ENCODE assay signal across 9 cellular contexts in genomic region chr12:57126561-57126960, GRCh38. TPM values are rescaled to one million over a fixed set of nuclear protein-coding genes. Genes with fewer than 3 reads are reported as not detected.
A peak's percentile ranks its signal among the peaks of the same experiment; 100 is the strongest.
DNase-seq lines count a peak whose midpoint lies in the region; ATAC-seq and TF ChIP-seq lines count a peak whose summit lies in the region.
"Had no signal": no experiment of that assay in that cellular context is flagged by ENCODE, and none has a peak within 500 bp of the region (broad histone marks: within the 10 kb centered on the region; RNA-seq: fewer than 3 reads in every experiment).

No MANE protein-coding gene starts in this region.

- TF ChIP-seq POLR2A in adrenal gland (IDR thresholded peaks at IDR 0.05) (no peak), thyroid gland (IDR thresholded peaks at IDR 0.05) (no peak)

- ATAC-seq in activated T-cell treated with anti-CD3 and anti-CD28 coated beads, Interleukin-2, amount 50 U/mL, for 72 hours (replicated peaks in 1 of 2), result no peak
- ATAC-seq in lower lobe of right lung (no peak), GM18907 (IDR thresholded peaks at IDR 0.05; ENCODE audit: unreplicated experiment) (no peak)

- H3K4me1 ChIP-seq in adrenal gland (replicated peaks in 1 of 2), result peaks cover 4 to 26% of the 10 kb centered on the region in 2 donors
- peaks cover 30% of the 10 kb centered on the region for H3K4me1 ChIP-seq in lower lobe of right lung
- H3K4me1 ChIP-seq in thyroid gland, result peaks cover 14 to 21% of the 10 kb centered on the region in 2 donors

- H3K27ac Mint-ChIP-seq in activated T-cell treated with anti-CD3 and anti-CD28 coated beads, Interleukin-2, amount 50 U/mL, for 72 hours, result no peak overlapping the region
- H3K27ac Mint-ChIP-seq in activated T-cell treated with anti-CD3 and anti-CD28 coated beads, Interleukin-2, amount 50 U/mL, for 24 hours, result no peak overlapping the region

- TF ChIP-seq CTCF in adrenal gland (IDR thresholded peaks at IDR 0.05) (no peak), lower lobe of right lung (IDR thresholded peaks at IDR 0.05) (no peak), thyroid gland (IDR thresholded peaks at IDR 0.05) (no peak)

- no peaks in the 10 kb centered on the region for H3K27me3 ChIP-seq in adrenal gland
- H3K27me3 ChIP-seq in lower lobe of right lung (ENCODE audit: low read depth), result no peaks in the 10 kb centered on the region
- no peaks in the 10 kb centered on the region for H3K27me3 ChIP-seq in thyroid gland

- H3K36me3 ChIP-seq in adrenal gland (replicated peaks in 1 of 2), result no peaks in the 10 kb centered on the region
- no peaks in the 10 kb centered on the region for H3K36me3 ChIP-seq in lower lobe of right lung
- H3K36me3 ChIP-seq in thyroid gland, result no peaks in the 10 kb centered on the region

- H3K4me3 Mint-ChIP-seq in activated T-cell treated with anti-CD3 and anti-CD28 coated beads, Interleukin-2, amount 50 U/mL, for 72 hours, result peak overlapping the region; percentile 87 to 93
- no peak overlapping the region for H3K4me3 Mint-ChIP-seq in activated T-cell treated with anti-CD3 and anti-CD28 coated beads, Interleukin-2, amount 50 U/mL, for 24 hours

- H3K9me3 ChIP-seq in adrenal gland (replicated peaks in 1 of 3) (no peaks in the 10 kb centered on the region), lower lobe of right lung (no peaks in the 10 kb centered on the region), thyroid gland (no peaks in the 10 kb centered on the region)

- H3K9me3 Mint-ChIP-seq in activated T-cell treated with anti-CD3 and anti-CD28 coated beads, Interleukin-2, amount 50 U/mL, for 72 hours, result peaks cover 6 to 10% of the 10 kb centered on the region in 2 donors
- no peaks in the 10 kb centered on the region for H3K9me3 Mint-ChIP-seq in activated T-cell treated with anti-CD3 and anti-CD28 coated beads, Interleukin-2, amount 50 U/mL, for 24 hours

- peaks cover 5 to 8% of the 10 kb centered on the region in 2 donors for H3K36me3 Mint-ChIP-seq in activated T-cell treated with anti-CD3 and anti-CD28 coated beads, Interleukin-2, amount 50 U/mL, for 72 hours (ENCODE audit: insufficient read depth in 2 of 2)
- no peaks in the 10 kb centered on the region for H3K36me3 Mint-ChIP-seq in activated T-cell treated with anti-CD3 and anti-CD28 coated beads, Interleukin-2, amount 50 U/mL, for 24 hours (ENCODE audit: low read depth)

- H3K27ac ChIP-seq in adrenal gland (peak overlapping the region; percentile 37 to 97 (median 94)), lower lobe of right lung (peak overlapping the region; percentile 92), thyroid gland (peak overlapping the region; percentile 88 to 98 (median 98))

- H3K4me1 Mint-ChIP-seq in activated T-cell treated with anti-CD3 and anti-CD28 coated beads, Interleukin-2, amount 50 U/mL, for 72 hours (ENCODE audit: low read depth), result peaks cover 20% of the 10 kb centered on the region
- peaks cover 25% of the 10 kb centered on the region for H3K4me1 Mint-ChIP-seq in activated T-cell treated with anti-CD3 and anti-CD28 coated beads, Interleukin-2, amount 50 U/mL, for 24 hours (ENCODE audit: low read depth)

- H3K4me3 ChIP-seq in adrenal gland (no peak overlapping the region), lower lobe of right lung (peak overlapping the region; percentile 95), thyroid gland (replicated peaks in 1 of 3) (peak overlapping the region in 1 of 3 donors; percentile 45)

- peaks cover 9% of the 10 kb centered on the region for H3K27me3 Mint-ChIP-seq in activated T-cell treated with anti-CD3 and anti-CD28 coated beads, Interleukin-2, amount 50 U/mL, for 72 hours (ENCODE audit: low read depth)
- H3K27me3 Mint-ChIP-seq in activated T-cell treated with anti-CD3 and anti-CD28 coated beads, Interleukin-2, amount 50 U/mL, for 24 hours, result peaks cover 8% of the 10 kb centered on the region

- DNase-seq in activated T-cell treated with anti-CD3 and anti-CD28 coated beads, Interleukin-2, amount 50 U/mL, for 72 hours, result no peak
- DNase-seq in activated T-cell treated with anti-CD3 and anti-CD28 coated beads, Interleukin-2, amount 50 U/mL, for 24 hours, result no peak
- DNase-seq in adrenal gland (no peak), lower lobe of right lung (no peak), thyroid gland (no peak), GM03348 (ENCODE audit: low spot score) (no peak)
- DNase-seq in central memory CD4-positive, alpha-beta T cell, result no peak

- intact Hi-C loops in adrenal gland (cut with DNase I) (no loop called here), lower lobe of right lung (cut with DNase I) (loop anchor here (10.0 kb wide), 1 partner anchor 48 kb away; no protein-coding TSS in a partner anchor), thyroid gland (cut with DNase I) (no loop called here)

- WGBS in adrenal gland, 4 donors, result 44 to 56% (median 51%) methylated on average over 7 of the region's 7 CpGs
- 47 to 63% methylated on average over 7 of the region's 7 CpGs for WGBS in thyroid gland, 2 donors

RNA-seq across cellular contexts. Expression of gene LRP1, which starts 1.7 kb away (rescaled TPM):
- 1 to 10 TPM; 3.2 to 4.8 TPM for total RNA-seq in activated T-cell treated with anti-CD3 and anti-CD28 coated beads, Interleukin-2, amount 50 U/mL, for 72 hours
- total RNA-seq in adrenal gland, result 100 to 1,000 TPM; 126 to 307 (median 179) TPM
- 10 to 100 TPM; 21.2 to 81.0 (median 59.2) TPM for polyA plus RNA-seq in adrenal gland
- total RNA-seq in lower lobe of right lung, result 404 TPM
- total RNA-seq in thyroid gland, result 100 to 1,000 TPM in 3 of 4 donors, 10 to 100 TPM in 1; 98.5 to 161 (median 118) TPM

RNA-seq across cellular contexts. Expression of gene STAT6, which starts 15.4 kb away (rescaled TPM):
- 100 to 1,000 TPM; 178 to 191 TPM for total RNA-seq in activated T-cell treated with anti-CD3 and anti-CD28 coated beads, Interleukin-2, amount 50 U/mL, for 72 hours
- 100 to 1,000 TPM; 109 to 227 (median 155) TPM for total RNA-seq in adrenal gland
- 100 to 1,000 TPM; 102 to 321 (median 177) TPM for polyA plus RNA-seq in adrenal gland
- total RNA-seq in lower lobe of right lung, result 269 TPM
- total RNA-seq in thyroid gland, result 100 to 1,000 TPM in 1 of 4 donors, 10 to 100 TPM in 3; 79.0 to 144 (median 89.8) TPM

RNA-seq across cellular contexts. Expression of gene LRP1-AS, which starts 20.9 kb away (rescaled TPM):
- total RNA-seq in activated T-cell treated with anti-CD3 and anti-CD28 coated beads, Interleukin-2, amount 50 U/mL, for 72 hours, result not detected
- total RNA-seq in adrenal gland (not detected), lower lobe of right lung (not detected), thyroid gland (not detected)
- polyA plus RNA-seq in adrenal gland, result not detected
- total RNA-seq: sciatic nerve had no signal

RNA-seq across cellular contexts. Expression of gene NAB2, which starts 37.6 kb away (rescaled TPM):
- total RNA-seq in activated T-cell treated with anti-CD3 and anti-CD28 coated beads, Interleukin-2, amount 50 U/mL, for 72 hours, result 10 to 100 TPM; 30.7 to 31.0 TPM
- 10 to 100 TPM; 16.8 to 36.0 (median 18.7) TPM for total RNA-seq in adrenal gland
- polyA plus RNA-seq in adrenal gland, result 10 to 100 TPM in 2 of 3 donors, 1 to 10 TPM in 1; 9.4 to 64.6 (median 56.9) TPM
- total RNA-seq in lower lobe of right lung, result 28.9 TPM
- 10 to 100 TPM; 11.8 to 48.0 (median 16.1) TPM for total RNA-seq in thyroid gland

RNA-seq across cellular contexts. Expression of gene NEMP1, which starts 48.0 kb away (rescaled TPM):
- total RNA-seq in activated T-cell treated with anti-CD3 and anti-CD28 coated beads, Interleukin-2, amount 50 U/mL, for 72 hours, result 100 to 1,000 TPM; 114 to 119 TPM
- 10 to 100 TPM in 3 of 8 donors, 1 to 10 TPM in 5; 5.8 to 16.4 (median 8.8) TPM for total RNA-seq in adrenal gland
- 1 to 10 TPM; 2.7 to 5.7 (median 3.1) TPM for polyA plus RNA-seq in adrenal gland
- 19.1 TPM for total RNA-seq in lower lobe of right lung
- total RNA-seq in thyroid gland, result 10 to 100 TPM in 2 of 4 donors, 1 to 10 TPM in 2; 5.6 to 10.9 (median 9.2) TPM

Comparison
In these comparisons a context has a peak if more than half of its experiments do, and no peak if none do; other contexts are left out.
1. RNA of gene LRP1, which starts 1.7 kb away (total RNA-seq): 404 TPM in lower lobe of right lung (single experiment), 126 to 307 TPM in adrenal gland and 98.5 to 161 TPM in thyroid gland; 3.2 to 4.8 TPM in activated T-cell treated with anti-CD3 and anti-CD28 coated beads, Interleukin-2, amount 50 U/mL, for 72 hours; every median in the first group is over 10 times any median in the second.
2. Peak in every context shown above with its lines, with median percentiles within 50 percentile points of each other: H3K27ac ChIP-seq.